In the genomic region with DNA sequence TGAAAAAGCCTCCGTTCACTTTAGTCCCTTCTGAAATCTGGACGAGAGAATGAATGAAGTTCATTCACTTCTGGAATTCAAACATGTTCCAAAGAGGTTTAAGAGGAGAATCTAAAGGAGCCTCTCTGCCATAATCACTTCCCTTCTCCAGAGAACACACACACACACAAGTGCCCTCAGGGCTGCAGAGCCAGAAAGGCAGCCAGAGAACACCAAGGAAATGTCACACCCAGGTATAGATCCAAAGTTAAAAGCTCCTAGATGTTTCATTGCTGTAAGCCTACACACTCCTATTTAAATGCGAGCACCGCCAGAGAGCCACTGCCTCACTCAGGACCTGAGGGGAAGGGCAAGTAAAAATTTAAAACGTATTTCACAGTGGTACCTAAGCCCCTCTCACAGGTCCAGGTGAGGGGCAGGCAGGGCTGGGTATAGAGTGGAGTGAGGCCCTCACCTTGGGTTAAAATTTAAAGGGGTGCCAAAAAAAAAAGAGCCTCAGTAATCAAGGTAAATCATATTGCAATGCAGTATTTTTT, we compare ENCODE assay signal across 1 cellular context.
TF ChIP-seq lines count a peak whose summit lies in the region.

No MANE protein-coding gene starts in this region.

TF ChIP-seq in WTC11, 78 proteins besides CTCF, POLR2A, EP300 and RAD21 (continued from another document):
- no peak for TF ChIP-seq PRRX2 (CRISPR knock-in tag; IDR thresholded peaks at IDR 0.05)
